In genomic region chr11:96257972-96258951, GRCh38 we compare ENCODE assay signal across 9 cellular contexts.
DNase-seq lines count a peak whose midpoint lies in the region; ATAC-seq, FAIRE-seq and TF ChIP-seq lines count a peak whose summit lies in the region.
"Had no signal": no experiment of that assay in that cellular context is flagged by ENCODE, and none has a peak within 500 bp of the region (broad histone marks: within the 10 kb centered on the region; RNA-seq: fewer than 3 reads in every experiment).

No MANE protein-coding gene starts in this region.

- DNase-seq in HepG2 (ENCODE audit: low spot score) (no peak), T-helper 17 cell (peak in 2 of 3 donors; percentile 22 to 25), fibroblast of mammary gland (ENCODE audit: low read depth) (peak; percentile 59), SHP77 treated with DMSO at 0.1 percent for 48 hours (lab: John Stamatoyannopoulos, UW) (no peak), DMS153 treated with DMSO at 0.1 percent for 48 hours (lab: John Stamatoyannopoulos, UW; ENCODE audit: unreplicated experiment) (no peak)
- DNase-seq in stimulated activated naive CD4-positive, alpha-beta T cell treated with Interleukin-2 at 50 U/mL for 16 hours (lab: John Stamatoyannopoulos, UW), result peak; percentile 8

- peaks cover 3% of the 10 kb centered on the region for H3K36me3 Mint-ChIP-seq in T-helper 17 cell (ENCODE audit: low read depth)

- H3K36me3 ChIP-seq in liver (ENCODE audit: control insufficient read depth in 4 of 4, insufficient read depth in 3 of 4, low read depth in 1 of 4, low read length in 3 of 4) (no peaks in the 10 kb centered on the region), HepG2 (replicated peaks in 1 of 2; ENCODE audit: control insufficient read depth in 1 of 2, insufficient read depth in 2 of 2, low read length in 2 of 2) (peaks cover 0 to 3% of the 10 kb centered on the region in 2 experiments; a peak in 2 of 5 replicates)

- no peaks in the 10 kb centered on the region for H3K27me3 ChIP-seq in liver (ENCODE audit: control insufficient read depth in 4 of 4, insufficient read depth in 4 of 4, low read length in 3 of 4)
- no peaks in the 10 kb centered on the region for H3K27me3 ChIP-seq in HepG2 (ENCODE audit: control insufficient read depth in 1 of 2, insufficient read depth in 2 of 2, low read length in 2 of 2)

- no peaks in the 10 kb centered on the region for H3K27me3 Mint-ChIP-seq in T-helper 17 cell

- intact Hi-C loops in HepG2 (cut with micrococcal nuclease; ENCODE audit: unreplicated experiment), result no loop called here

- peak overlapping the region in 1 of 2 donors; percentile 49 for H3K27ac ChIP-seq in liver (ENCODE audit: low read depth in 1 of 2, low read length in 2 of 2)
- no peak overlapping the region for H3K27ac ChIP-seq in HepG2 (ENCODE audit: extremely low read length, insufficient read depth, low read length)

- peak overlapping the region; percentile 77 for H3K4me3 Mint-ChIP-seq in T-helper 17 cell

- in situ Hi-C loops in HepG2 (cut with HindIII; ENCODE audit: extremely low pct_ligation_motif_present, low pct_unique_long_range_greater_than_20kb), result no loop called here

- no TSS peak for BruUV-seq in HepG2 (replicated peaks; lab: Mats Ljungman, UMichigan)

- no peak for FAIRE-seq in HepG2 (lab: Jason Lieb, UNC)
- FAIRE-seq: G401.6 had no signal

- no peak for TF ChIP-seq CTCF in liver (IDR thresholded peaks at IDR 0.05; ENCODE audit: low read depth, low read length, missing input control)
- no peak for TF ChIP-seq CTCF in HepG2 (CRISPR knock-in tag; IDR thresholded peaks at IDR 0.05)
- TF ChIP-seq CTCF in fibroblast of mammary gland (conservative IDR thresholded peaks at IDR 0.05; ENCODE audit: control insufficient read depth, insufficient read depth, low read depth, low read length), result no peak

- no peak overlapping the region for H2AFZ ChIP-seq in HepG2 (ENCODE audit: low read length)

- no peak overlapping the region for H3K9ac ChIP-seq in liver (ENCODE audit: low read depth in 1 of 2, low read length in 2 of 2)
- H3K9ac ChIP-seq in HepG2 (ENCODE audit: insufficient read depth, low read depth, low read length), result no peak overlapping the region

- CTCF ChIA-PET in HepG2 (lab: Yijun Ruan, JAX; ENCODE audit: low intra/inter-chr PET ratio, low total read pairs), result no interaction called here

- peaks cover 60% of the 10 kb centered on the region for H3K4me1 Mint-ChIP-seq in T-helper 17 cell

- peak overlapping the region; percentile 96 for H3K27ac Mint-ChIP-seq in T-helper 17 cell

- ATAC-seq in HepG2 (no peak), HG03064 (IDR thresholded peaks at IDR 0.05; ENCODE audit: low read depth, unreplicated experiment) (peak; percentile 82), T-helper 17 cell (peak; percentile 86)

- H3K4me1 ChIP-seq in liver (ENCODE audit: control insufficient read depth in 4 of 4, insufficient read depth in 4 of 4, low read length in 3 of 4) (peaks cover 0 to 10% (median 4%) of the 10 kb centered on the region in 4 donors), HepG2 (ENCODE audit: insufficient read depth, low read length) (peaks cover 39% of the 10 kb centered on the region)

- TF ChIP-seq RAD21 in liver (IDR thresholded peaks at IDR 0.05) (no peak), HepG2 (CRISPR knock-in tag; IDR thresholded peaks at IDR 0.05) (no peak)

- 55% methylated on average over 4 of the region's 4 CpGs for WGBS in liver
- 83% methylated on average over 4 of the region's 4 CpGs for whole genome bisulfite sequencing in HepG2 (ENCODE audit: low lambda C conversion rate)

- H3K4me3 ChIP-seq in liver (ENCODE audit: low read depth in 1 of 3, low read length in 3 of 3) (no peak overlapping the region), HepG2 (replicated peaks in 1 of 3; ENCODE audit: insufficient read depth in 1 of 3, low read depth in 2 of 3, low read length in 3 of 3) (no peak overlapping the region), fibroblast of mammary gland (ENCODE audit: control insufficient read depth, low read depth, low read length) (no peak overlapping the region)

- peaks cover 9% of the 10 kb centered on the region for H3K79me2 ChIP-seq in HepG2 (ENCODE audit: insufficient read depth, low read length)

- TF ChIP-seq EP300 in HepG2 (IDR thresholded peaks at IDR 0.05; ENCODE audit: low read depth in 2 of 2, low read length in 2 of 2) (no peak), HepG2 (CRISPR knock-in tag; IDR thresholded peaks at IDR 0.05; ENCODE audit: borderline replicate concordance) (no peak)

- no peaks in the 10 kb centered on the region; the same call in 1 of the 2 replicates for H4K20me1 ChIP-seq in HepG2 (ENCODE audit: insufficient read depth, low read length)

- no peak overlapping the region for H3K4me2 ChIP-seq in HepG2 (ENCODE audit: low read depth, low read length)

- POLR2A ChIA-PET in HepG2 (lab: Yijun Ruan, JAX), result no interaction called here

- no peaks in the 10 kb centered on the region for H3K9me3 ChIP-seq in liver (ENCODE audit: control insufficient read depth in 4 of 4, low read length in 3 of 4)
- H3K9me3 ChIP-seq in HepG2 (ENCODE audit: low read length), result no peaks in the 10 kb centered on the region
- no peaks in the 10 kb centered on the region for H3K9me3 ChIP-seq in T-helper 17 cell (ENCODE audit: control insufficient read depth, low read length, poor library complexity, severe bottlenecking)

- TF ChIP-seq POLR2A in HepG2 (IDR thresholded peaks at IDR 0.05; ENCODE audit: insufficient read depth in 1 of 2, low read depth in 2 of 2, low read length in 2 of 2), result no peak

TF ChIP-seq in liver, 16 proteins besides CTCF, POLR2A, EP300 and RAD21 (continues in another document):
- TF ChIP-seq GABPA (IDR thresholded peaks at IDR 0.05 in 1 of 2, conservative IDR thresholded peaks at IDR 0.05 in 1 of 2) (no peak), MAX (IDR thresholded peaks at IDR 0.05) (peak; percentile 34), EGR1 (IDR thresholded peaks at IDR 0.05; ENCODE audit: low read depth in 2 of 2) (no peak), SP1 (IDR thresholded peaks at IDR 0.05) (peak; percentile 19)
- TF ChIP-seq, protein P1, sequence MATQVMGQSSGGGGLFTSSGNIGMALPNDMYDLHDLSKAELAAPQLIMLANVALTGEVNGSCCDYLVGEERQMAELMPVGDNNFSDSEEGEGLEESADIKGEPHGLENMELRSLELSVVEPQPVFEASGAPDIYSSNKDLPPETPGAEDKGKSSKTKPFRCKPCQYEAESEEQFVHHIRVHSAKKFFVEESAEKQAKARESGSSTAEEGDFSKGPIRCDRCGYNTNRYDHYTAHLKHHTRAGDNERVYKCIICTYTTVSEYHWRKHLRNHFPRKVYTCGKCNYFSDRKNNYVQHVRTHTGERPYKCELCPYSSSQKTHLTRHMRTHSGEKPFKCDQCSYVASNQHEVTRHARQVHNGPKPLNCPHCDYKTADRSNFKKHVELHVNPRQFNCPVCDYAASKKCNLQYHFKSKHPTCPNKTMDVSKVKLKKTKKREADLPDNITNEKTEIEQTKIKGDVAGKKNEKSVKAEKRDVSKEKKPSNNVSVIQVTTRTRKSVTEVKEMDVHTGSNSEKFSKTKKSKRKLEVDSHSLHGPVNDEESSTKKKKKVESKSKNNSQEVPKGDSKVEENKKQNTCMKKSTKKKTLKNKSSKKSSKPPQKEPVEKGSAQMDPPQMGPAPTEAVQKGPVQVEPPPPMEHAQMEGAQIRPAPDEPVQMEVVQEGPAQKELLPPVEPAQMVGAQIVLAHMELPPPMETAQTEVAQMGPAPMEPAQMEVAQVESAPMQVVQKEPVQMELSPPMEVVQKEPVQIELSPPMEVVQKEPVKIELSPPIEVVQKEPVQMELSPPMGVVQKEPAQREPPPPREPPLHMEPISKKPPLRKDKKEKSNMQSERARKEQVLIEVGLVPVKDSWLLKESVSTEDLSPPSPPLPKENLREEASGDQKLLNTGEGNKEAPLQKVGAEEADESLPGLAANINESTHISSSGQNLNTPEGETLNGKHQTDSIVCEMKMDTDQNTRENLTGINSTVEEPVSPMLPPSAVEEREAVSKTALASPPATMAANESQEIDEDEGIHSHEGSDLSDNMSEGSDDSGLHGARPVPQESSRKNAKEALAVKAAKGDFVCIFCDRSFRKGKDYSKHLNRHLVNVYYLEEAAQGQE (IDR thresholded peaks at IDR 0.05), result no peak

TF ChIP-seq in HepG2, 621 proteins besides CTCF, POLR2A, EP300 and RAD21:
- TF ChIP-seq, protein P1 (IDR thresholded peaks at IDR 0.05; ENCODE audit: borderline replicate concordance in 1 of 2, low read depth in 1 of 2, low read length in 2 of 2), result no peak
- no peak for TF ChIP-seq RXRB (CRISPR knock-in tag; IDR thresholded peaks at IDR 0.05; ENCODE audit: borderline replicate concordance)
- no peak for TF ChIP-seq ZNF441 (CRISPR knock-in tag; IDR thresholded peaks at IDR 0.05; ENCODE audit: borderline replicate concordance)
- TF ChIP-seq IRF2 (CRISPR knock-in tag; IDR thresholded peaks at IDR 0.05), result no peak

Comparison
In these comparisons a context has a peak if more than half of its experiments do, and no peak if none do; other contexts are left out.
1. DNase-seq: peak in T-helper 17 cell (2 of 3), fibroblast of mammary gland (single experiment) and stimulated activated naive CD4-positive, alpha-beta T cell treated with Interleukin-2 at 50 U/mL for 16 hours (single experiment); none in HepG2 (single experiment), SHP77 treated with DMSO at 0.1 percent for 48 hours (single experiment) and DMS153 treated with DMSO at 0.1 percent for 48 hours (single experiment).